Comparison of ENCODE assay signal across 8 cellular contexts in the genomic region with DNA sequence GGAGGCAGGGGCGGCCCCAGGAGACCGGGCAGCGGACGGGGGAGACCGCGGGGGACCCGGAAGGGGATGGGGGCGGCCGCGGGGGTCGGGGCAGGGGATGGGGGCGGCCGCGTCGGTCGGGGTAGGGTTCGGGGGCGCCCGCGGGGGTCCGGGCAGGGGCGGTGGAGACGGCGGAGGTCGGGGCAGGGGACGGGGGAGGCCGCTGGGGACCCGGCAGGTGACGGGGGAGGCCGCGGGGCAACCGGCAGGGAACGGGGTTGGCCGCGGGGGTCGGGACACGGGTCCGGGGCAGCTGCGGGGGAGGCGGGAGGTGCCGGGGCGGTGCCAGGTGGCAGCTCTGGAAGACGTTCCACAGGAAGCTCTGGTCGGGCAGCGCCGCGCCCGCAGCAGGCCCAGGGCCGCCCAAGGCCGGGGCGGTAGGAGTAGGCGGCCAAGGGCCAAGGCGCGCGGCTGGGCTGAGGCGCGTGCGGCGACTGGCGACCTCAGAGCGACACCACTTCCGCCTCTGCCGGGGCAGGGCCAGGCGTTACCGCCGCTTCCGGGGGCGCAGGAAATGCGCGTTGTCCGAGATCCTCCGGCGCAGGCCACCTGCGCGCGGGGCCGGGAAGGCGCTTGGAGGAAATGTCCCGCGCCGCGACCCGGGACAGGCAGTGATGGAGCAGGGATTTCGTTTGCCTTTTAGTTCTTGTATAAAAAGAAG. TPM values are rescaled to one million over a fixed set of nuclear protein-coding genes. Genes with fewer than 3 reads are reported as not detected.
DNase-seq lines count a peak whose midpoint lies in the region; ATAC-seq, FAIRE-seq and TF ChIP-seq lines count a peak whose summit lies in the region.
"Not testable (repeated sequence)": the region's sequence is repeated elsewhere in the genome, so short reads cannot be mapped to it uniquely, and the experiment has no call there.

No MANE protein-coding gene starts in this region.

- H3K79me2 ChIP-seq in smooth muscle cell (ENCODE audit: low read depth): not testable (repeated sequence)

- not testable (repeated sequence) for H4K20me1 ChIP-seq in smooth muscle cell (ENCODE audit: low read depth)

- not testable (repeated sequence) for H3K36me3 ChIP-seq in MG63; kidney (ENCODE audit: control insufficient read depth in 1 of 2, insufficient read depth in 2 of 2, low read length in 2 of 2); smooth muscle cell (ENCODE audit: low read depth)

- H3K27ac ChIP-seq in kidney (ENCODE audit: low read depth in 2 of 2, low read length in 2 of 2); smooth muscle cell (ENCODE audit: low read depth): not testable (repeated sequence)

- TF ChIP-seq CTCF in kidney (IDR thresholded peaks at IDR 0.05; ENCODE audit: borderline replicate concordance, extremely low read depth, insufficient read depth); smooth muscle cell (IDR thresholded peaks at IDR 0.05; ENCODE audit: borderline replicate concordance, insufficient read depth, poor library complexity, severe bottlenecking): not testable (repeated sequence)

- peak overlapping the region; percentile 43 for H3K27ac Mint-ChIP-seq in activated CD8-positive, alpha-beta memory T cell treated with anti-CD3 and anti-CD28 coated beads, Interleukin-2, amount 10 ng/mL, durations not matched to agents 7 days and 5 days

- DNase-seq in A172 (ENCODE audit: low spot score) (peak; percentile 70), MG63 (peak; percentile 89), ecto neural progenitor cell (ENCODE audit: low spot score) (peak; percentile 80), kidney (peak; percentile 96)
- DNase-seq in activated CD8-positive, alpha-beta memory T cell treated with anti-CD3 and anti-CD28 coated beads, Interleukin-2, amount 10 ng/mL, durations not matched to agents 7 days and 5 days: peak; percentile 83
- not testable (repeated sequence) for DNase-seq in smooth muscle cell (lab: John Stamatoyannopoulos, UW; ENCODE audit: unreplicated experiment)

- peak; percentile 90 for ATAC-seq in GM18520 (IDR thresholded peaks at IDR 0.05; ENCODE audit: unreplicated experiment)
- ATAC-seq in HG02759 (IDR thresholded peaks at IDR 0.05; ENCODE audit: unreplicated experiment): peak; percentile 97
- peak; percentile 96 for ATAC-seq in activated CD8-positive, alpha-beta memory T cell treated with anti-CD3 and anti-CD28 coated beads, Interleukin-2, amount 10 ng/mL, durations not matched to agents 7 days and 5 days

- H3K27me3 ChIP-seq in MG63; smooth muscle cell (ENCODE audit: low read depth): not testable (repeated sequence)

- not testable (repeated sequence) for H3K27me3 Mint-ChIP-seq in activated CD8-positive, alpha-beta memory T cell treated with anti-CD3 and anti-CD28 coated beads, Interleukin-2, amount 10 ng/mL, durations not matched to agents 7 days and 5 days

- H2AFZ ChIP-seq in smooth muscle cell (ENCODE audit: low read depth): not testable (repeated sequence)

- CTCF ChIA-PET in activated CD8-positive, alpha-beta memory T cell treated with anti-CD3 and anti-CD28 coated beads, Interleukin-2, amount 10 ng/mL, durations not matched to agents 7 days and 5 days (lab: Charles Lee): not testable (repeated sequence)

- H3K4me3 Mint-ChIP-seq in activated CD8-positive, alpha-beta memory T cell treated with anti-CD3 and anti-CD28 coated beads, Interleukin-2, amount 10 ng/mL, durations not matched to agents 7 days and 5 days: peak overlapping the region; percentile 46

- H3K9ac ChIP-seq in kidney (ENCODE audit: low read length in 2 of 2); smooth muscle cell (ENCODE audit: low read depth): not testable (repeated sequence)

- H3K4me1 Mint-ChIP-seq in activated CD8-positive, alpha-beta memory T cell treated with anti-CD3 and anti-CD28 coated beads, Interleukin-2, amount 10 ng/mL, durations not matched to agents 7 days and 5 days: peaks cover 33% of the 10 kb centered on the region

- H3K9me3 Mint-ChIP-seq in activated CD8-positive, alpha-beta memory T cell treated with anti-CD3 and anti-CD28 coated beads, Interleukin-2, amount 10 ng/mL, durations not matched to agents 7 days and 5 days (ENCODE audit: low read depth): not testable (repeated sequence)

- not testable (repeated sequence) for H3F3A ChIP-seq in smooth muscle cell (ENCODE audit: low read depth)

- intact Hi-C loops in kidney (cut with DNase I): not testable (repeated sequence)

- 1% methylated on average over 27 of the region's 84 CpGs for WGBS in smooth muscle cell (ENCODE audit: low lambda C conversion rate)

- not testable (repeated sequence) for H3K4me1 ChIP-seq in kidney (ENCODE audit: control insufficient read depth in 1 of 2, insufficient read depth in 1 of 2, low read depth in 1 of 2, low read length in 2 of 2); smooth muscle cell (ENCODE audit: low read depth)

- H3K4me3 ChIP-seq in MG63 (peak overlapping the region; percentile 38), smooth muscle cell (peak overlapping the region; percentile 54)
- not testable (repeated sequence) for H3K4me3 ChIP-seq in kidney (ENCODE audit: low read length in 2 of 2)

- H3K9me3 ChIP-seq in MG63; kidney (ENCODE audit: control insufficient read depth in 1 of 2, low read length in 2 of 2); smooth muscle cell (replicated peaks; ENCODE audit: low read depth): not testable (repeated sequence)

- H3K4me2 ChIP-seq in smooth muscle cell: peak overlapping the region; percentile 76

- H3K36me3 Mint-ChIP-seq in activated CD8-positive, alpha-beta memory T cell treated with anti-CD3 and anti-CD28 coated beads, Interleukin-2, amount 10 ng/mL, durations not matched to agents 7 days and 5 days: not testable (repeated sequence)

- FAIRE-seq in kidney (lab: Jason Lieb, UNC): not testable (repeated sequence)

RNA-seq across cellular contexts. Expression of a gene that starts 45.9 kb away (rescaled TPM):
- 14.6 and 15.4 TPM in 2 replicates for total RNA-seq in A172 (2014; rRNA removed; shearing (Covaris generic))
- total RNA-seq in MG63 (2014; rRNA removed; shearing (Covaris generic); ENCODE audit: low replicate concordance): 6.3 and 22.2 TPM in 2 replicates
- 100 to 1,000 TPM; 150 to 177 TPM for total RNA-seq in activated CD8-positive, alpha-beta memory T cell treated with anti-CD3 and anti-CD28 coated beads, Interleukin-2, amount 10 ng/mL, durations not matched to agents 7 days and 5 days
- total RNA-seq in kidney (42.5 TPM), smooth muscle cell (4.3 and 10.6 TPM in 2 replicates)
- polyA plus RNA-seq in kidney (ENCODE audit: insufficient read depth, low read depth, low replicate concordance) (14.7 TPM), smooth muscle cell (2.8 and 8.2 TPM in 2 replicates)
